8 cellular contexts compared by ENCODE assay signal in the genomic region with DNA sequence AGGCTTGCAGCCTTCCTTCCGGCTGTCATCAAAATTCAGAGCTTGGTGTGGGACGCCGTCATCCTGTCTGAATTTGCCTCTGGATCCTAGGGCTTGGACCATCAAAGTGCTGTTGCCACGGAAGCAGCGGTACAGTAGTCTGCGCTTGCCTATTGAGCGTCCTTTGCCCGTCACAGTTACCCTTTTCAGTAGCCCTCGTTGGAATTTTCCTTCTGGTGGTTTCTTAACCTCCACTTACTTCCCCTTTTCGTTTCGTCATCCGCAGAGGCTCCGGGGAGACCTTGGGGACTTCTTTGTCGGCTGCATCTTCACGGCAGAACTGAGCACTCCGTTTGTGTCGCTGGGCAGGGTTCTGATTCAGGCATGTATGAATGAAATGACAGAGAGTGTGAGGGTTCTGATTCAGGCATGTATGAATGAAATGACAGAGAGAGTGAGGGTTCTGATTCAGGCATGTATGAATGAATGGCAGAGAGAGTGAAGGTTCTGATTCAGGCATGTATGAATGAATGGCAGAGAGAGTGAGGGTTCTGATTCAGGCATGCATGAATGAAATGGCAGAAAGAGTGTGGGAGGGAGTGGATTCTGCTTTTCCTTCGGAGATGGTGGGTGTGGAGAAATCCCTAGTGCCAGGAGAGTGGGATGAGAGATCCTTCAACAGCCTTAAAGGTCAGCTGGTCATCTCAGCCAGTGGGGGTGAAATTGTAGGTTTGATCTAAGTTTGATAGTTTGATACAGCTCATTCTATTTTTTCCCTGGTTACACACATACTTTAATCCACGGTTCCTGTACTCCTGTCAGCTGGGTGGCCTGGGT. TPM values are rescaled to one million over a fixed set of nuclear protein-coding genes. Genes with fewer than 3 reads are reported as not detected.
DNase-seq lines count a peak whose midpoint lies in the region; ATAC-seq lines count a peak whose summit lies in the region.

No MANE protein-coding gene starts in this region.

- CTCF ChIA-PET in activated CD4-positive, alpha-beta memory T cell treated with anti-CD3 and anti-CD28 coated beads, Interleukin-2, amount 10 ng/mL, durations not matched to agents 7 days and 5 days (lab: Charles Lee), result interaction anchor here (1.2 kb wide), 1 partner anchor 12 kb away, joined by 5 read pairs; no protein-coding TSS in a partner anchor

- POLR2A ChIA-PET in activated CD4-positive, alpha-beta memory T cell treated with anti-CD3 and anti-CD28 coated beads, Interleukin-2, amount 10 ng/mL, durations not matched to agents 7 days and 5 days (lab: Charles Lee), result interaction anchor here (1.5 kb wide), 1 partner anchor 11 kb away, joined by 3 read pairs; a partner anchor contains a TSS

- no peak overlapping the region for H3K4me3 Mint-ChIP-seq in activated CD4-positive, alpha-beta memory T cell treated with anti-CD3 and anti-CD28 coated beads, Interleukin-2, amount 10 ng/mL, durations not matched to agents 7 days and 5 days

- no peaks in the 10 kb centered on the region for H3K27me3 Mint-ChIP-seq in activated CD4-positive, alpha-beta memory T cell treated with anti-CD3 and anti-CD28 coated beads, Interleukin-2, amount 10 ng/mL, durations not matched to agents 7 days and 5 days

- H3K36me3 Mint-ChIP-seq in activated CD4-positive, alpha-beta memory T cell treated with anti-CD3 and anti-CD28 coated beads, Interleukin-2, amount 10 ng/mL, durations not matched to agents 7 days and 5 days (ENCODE audit: low read depth), result peaks cover 48% of the 10 kb centered on the region

- peak overlapping the region; percentile 58 for H3K27ac Mint-ChIP-seq in activated CD4-positive, alpha-beta memory T cell treated with anti-CD3 and anti-CD28 coated beads, Interleukin-2, amount 10 ng/mL, durations not matched to agents 7 days and 5 days

- peaks cover 6% of the 10 kb centered on the region for H3K4me1 Mint-ChIP-seq in activated CD4-positive, alpha-beta memory T cell treated with anti-CD3 and anti-CD28 coated beads, Interleukin-2, amount 10 ng/mL, durations not matched to agents 7 days and 5 days

- no peaks in the 10 kb centered on the region for H3K9me3 Mint-ChIP-seq in activated CD4-positive, alpha-beta memory T cell treated with anti-CD3 and anti-CD28 coated beads, Interleukin-2, amount 10 ng/mL, durations not matched to agents 7 days and 5 days

- DNase-seq in activated CD4-positive, alpha-beta T cell treated with anti-CD3 and anti-CD28 coated beads for 48 hours, result peak; percentile 58
- no peak for DNase-seq in activated CD4-positive, alpha-beta T cell treated with anti-CD3 and anti-CD28 coated beads for 1 hour
- DNase-seq in activated CD4-positive, alpha-beta memory T cell treated with anti-CD3 and anti-CD28 coated beads, Interleukin-2, amount 10 ng/mL, durations not matched to agents 7 days and 5 days, result peak; percentile 26
- DNase-seq in posterior vena cava (ENCODE audit: low spot score), result peak; percentile 81
- no peak for DNase-seq in NK-92 (lab: John Stamatoyannopoulos, UW; ENCODE audit: unreplicated experiment)
- DNase-seq in RKO (ENCODE audit: low spot score), result no peak
- DNase-seq in hepatic stellate cell (ENCODE audit: low spot score), result no peak

- intact Hi-C loops in posterior vena cava (cut with DNase I), result no loop called here

- ATAC-seq in HG03159 (IDR thresholded peaks at IDR 0.05; ENCODE audit: unreplicated experiment), result peak; percentile 76

RNA-seq across cellular contexts. Expression of a gene that starts 8.1 kb away (rescaled TPM):
- 10 to 100 TPM in 1 of 2 experiments, 1 to 10 TPM in 1; 8.2 to 10.6 TPM for total RNA-seq in activated CD4-positive, alpha-beta memory T cell treated with anti-CD3 and anti-CD28 coated beads, Interleukin-2, amount 10 ng/mL, durations not matched to agents 7 days and 5 days
- 10 to 100 TPM in 1 of 2 donors, 1 to 10 TPM in 1; 9.9 to 10.4 TPM for total RNA-seq in posterior vena cava

RNA-seq across cellular contexts. Expression of a gene that starts 11.6 kb away (rescaled TPM):
- 10 to 100 TPM; 23.1 to 25.6 TPM for total RNA-seq in activated CD4-positive, alpha-beta memory T cell treated with anti-CD3 and anti-CD28 coated beads, Interleukin-2, amount 10 ng/mL, durations not matched to agents 7 days and 5 days
- 10 to 100 TPM; 12.5 to 13.2 TPM for total RNA-seq in posterior vena cava

RNA-seq across cellular contexts. Expression of a gene that starts 25.8 kb away (rescaled TPM):
- total RNA-seq in activated CD4-positive, alpha-beta memory T cell treated with anti-CD3 and anti-CD28 coated beads, Interleukin-2, amount 10 ng/mL, durations not matched to agents 7 days and 5 days, result 10 to 100 TPM; 61.1 to 63.9 TPM
- 10 to 100 TPM; 61.5 to 62.8 TPM for total RNA-seq in posterior vena cava

RNA-seq across cellular contexts. Expression of a gene that starts 41.6 kb away (rescaled TPM):
- 10 to 100 TPM; 46.0 to 54.1 TPM for total RNA-seq in activated CD4-positive, alpha-beta memory T cell treated with anti-CD3 and anti-CD28 coated beads, Interleukin-2, amount 10 ng/mL, durations not matched to agents 7 days and 5 days
- total RNA-seq in posterior vena cava, result 10 to 100 TPM; 40.2 to 41.5 TPM

RNA-seq across cellular contexts. Expression of a gene that starts 41.7 kb away (rescaled TPM):
- 10 to 100 TPM; 12.8 to 15.8 TPM for total RNA-seq in activated CD4-positive, alpha-beta memory T cell treated with anti-CD3 and anti-CD28 coated beads, Interleukin-2, amount 10 ng/mL, durations not matched to agents 7 days and 5 days
- 1 to 10 TPM; 7.4 to 7.8 TPM for total RNA-seq in posterior vena cava

Comparison
In these comparisons a context has a peak if more than half of its experiments do, and no peak if none do; other contexts are left out.
1. DNase-seq: peak in activated CD4-positive, alpha-beta T cell treated with anti-CD3 and anti-CD28 coated beads for 48 hours (single experiment), activated CD4-positive, alpha-beta memory T cell treated with anti-CD3 and anti-CD28 coated beads, Interleukin-2, amount 10 ng/mL, durations not matched to agents 7 days and 5 days (single experiment) and posterior vena cava (single experiment); none in activated CD4-positive, alpha-beta T cell treated with anti-CD3 and anti-CD28 coated beads for 1 hour (single experiment), NK-92 (single experiment), RKO (single experiment) and hepatic stellate cell (single experiment).